8 cellular contexts compared by ENCODE assay signal in genomic region chr4:74671074-74671698, GRCh38.
A peak's percentile ranks its signal among the peaks of the same experiment; 100 is the strongest.
DNase-seq lines count a peak whose midpoint lies in the region; ATAC-seq, FAIRE-seq and TF ChIP-seq lines count a peak whose summit lies in the region.

No MANE protein-coding gene starts in this region.

- peak; percentile 46 to 63 for ATAC-seq in activated T-cell treated with anti-CD3 and anti-CD28 coated beads, Interleukin-2, amount 50 U/mL, for 4 hours
- ATAC-seq in HG03571 (IDR thresholded peaks at IDR 0.05; ENCODE audit: unreplicated experiment): no peak
- no peak for ATAC-seq in GM19455 (IDR thresholded peaks at IDR 0.05; ENCODE audit: unreplicated experiment)

- peaks cover 2% of the 10 kb centered on the region for H3K4me1 Mint-ChIP-seq in activated T-cell treated with anti-CD3 and anti-CD28 coated beads, Interleukin-2, amount 50 U/mL, for 4 hours (ENCODE audit: low read depth)

- DNase-seq in D721Med (ENCODE audit: insufficient read length, low spot score) (no peak), HFF-Myc (ENCODE audit: extremely low read depth, low read depth) (peak; percentile 70), NOMO-1 treated with DMSO at 0.1 percent for 48 hours (lab: John Stamatoyannopoulos, UW; ENCODE audit: unreplicated experiment) (peak; percentile 64), globus pallidus (ENCODE audit: low spot score) (peak; percentile 6)
- DNase-seq in activated T-cell treated with anti-CD3 and anti-CD28 coated beads, Interleukin-2, amount 50 U/mL, for 4 hours: peak; percentile 36
- peak; percentile 13 to 30 (median 28) for DNase-seq in stimulated activated CD4-positive, alpha-beta T cell treated with anti-CD3 and anti-CD28 coated beads, Interleukin-12 subunit alpha, Interleukin-12 subunit beta, amount 100 ng/mL, for 48 hours (ENCODE audit: low read depth in 2 of 3, low spot score in 1 of 3)

- no peaks in the 10 kb centered on the region for H3K27me3 Mint-ChIP-seq in activated T-cell treated with anti-CD3 and anti-CD28 coated beads, Interleukin-2, amount 50 U/mL, for 4 hours (ENCODE audit: low read depth)

- FAIRE-seq in D721Med (lab: Jason Lieb, UNC): peak; percentile 81

- H3K36me3 Mint-ChIP-seq in activated T-cell treated with anti-CD3 and anti-CD28 coated beads, Interleukin-2, amount 50 U/mL, for 4 hours (ENCODE audit: insufficient read depth): no peaks in the 10 kb centered on the region

- H3K9me3 Mint-ChIP-seq in activated T-cell treated with anti-CD3 and anti-CD28 coated beads, Interleukin-2, amount 50 U/mL, for 4 hours: no peaks in the 10 kb centered on the region

- peak; percentile 67 for TF ChIP-seq CTCF in D721Med (IDR thresholded peaks at IDR 0.05; ENCODE audit: insufficient read depth, missing control alignments)
- peak; percentile 71 for TF ChIP-seq CTCF in HFF-Myc (IDR thresholded peaks at IDR 0.05; ENCODE audit: low read depth, low read length, missing control alignments)

- no peak overlapping the region for H3K4me3 ChIP-seq in HFF-Myc (replicated peaks; ENCODE audit: low read depth, low read length)

- no peak overlapping the region for H3K4me3 Mint-ChIP-seq in activated T-cell treated with anti-CD3 and anti-CD28 coated beads, Interleukin-2, amount 50 U/mL, for 4 hours

Comparison
In these comparisons a context has a peak if more than half of its experiments do, and no peak if none do; other contexts are left out.
1. ATAC-seq: peak in activated T-cell treated with anti-CD3 and anti-CD28 coated beads, Interleukin-2, amount 50 U/mL, for 4 hours (2 of 2); none in HG03571 (single experiment) and GM19455 (single experiment).